Comparison of ENCODE assay signal across 8 cellular contexts in the genomic region with DNA sequence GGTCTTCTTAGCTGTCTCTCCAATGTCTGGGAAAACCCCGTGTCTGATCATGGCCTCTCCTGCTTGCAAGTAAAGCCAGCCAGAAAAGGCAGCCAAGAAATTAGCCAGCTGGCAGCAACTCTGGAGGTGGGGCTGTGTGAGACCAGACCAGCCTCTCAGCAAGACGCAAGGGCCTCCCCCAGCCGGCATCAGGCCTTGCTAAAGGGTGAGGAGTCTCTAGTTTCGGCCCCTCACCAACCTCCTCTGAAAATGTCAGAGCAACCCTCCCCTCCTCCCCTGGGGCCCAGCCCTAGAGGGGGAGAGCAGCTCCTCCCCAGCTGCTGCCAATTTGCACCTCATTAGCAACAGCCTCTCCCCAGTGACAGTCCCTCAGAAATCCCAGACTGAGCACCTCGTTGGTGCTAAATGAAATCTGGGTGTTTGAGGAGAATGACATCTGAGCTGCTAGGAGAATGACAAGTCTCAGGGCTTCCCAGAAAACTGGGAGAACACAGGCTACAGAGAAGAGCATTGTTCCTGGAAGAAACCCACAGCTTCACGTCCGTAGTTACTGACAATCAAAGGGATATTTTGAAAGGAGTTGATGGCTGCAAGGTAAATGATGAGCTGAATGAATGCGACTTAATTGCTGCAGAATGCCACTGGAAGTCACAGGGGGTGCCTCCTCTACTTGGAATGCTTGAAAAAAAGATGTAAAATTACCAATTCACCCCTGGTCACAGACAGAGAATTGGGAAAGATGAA. TPM values are rescaled to one million over a fixed set of nuclear protein-coding genes. Genes with fewer than 3 reads are reported as not detected.
DNase-seq lines count a peak whose midpoint lies in the region; ATAC-seq and TF ChIP-seq lines count a peak whose summit lies in the region.

No MANE protein-coding gene starts in this region.

- intact Hi-C loops in left colon (cut with DNase I, micrococcal nuclease), result no loop called here

- DNase-seq in GM13976 (ENCODE audit: low spot score) (peak; percentile 48), astrocyte of the cerebellum (ENCODE audit: low read depth) (peak; percentile 68), left colon (peak; percentile 6 to 23), NCI-H1930 (lab: John Stamatoyannopoulos, UW) (no peak), activated T-cell treated with anti-CD3 and anti-CD28 coated beads for 4 hours (no peak)
- DNase-seq in activated CD4-positive, alpha-beta T cell treated with anti-CD3 and anti-CD28 coated beads, Interleukin-2, amount 50 U/mL, for 4 hours, result no peak
- no peak for DNase-seq in activated CD8-positive, alpha-beta memory T cell treated with anti-CD3 and anti-CD28 coated beads for 24 hours

- no peak for TF ChIP-seq CTCF in GM13976 (IDR thresholded peaks at IDR 0.05; ENCODE audit: borderline replicate concordance, control extremely low read depth, extremely low read depth, insufficient read depth, missing control alignments)
- TF ChIP-seq CTCF in astrocyte of the cerebellum (IDR thresholded peaks at IDR 0.05; ENCODE audit: low read depth, low read length, missing control alignments), result no peak

- H3K4me3 ChIP-seq in astrocyte of the cerebellum (ENCODE audit: low read depth, low read length), result no peak overlapping the region

- ATAC-seq in HG03342 (IDR thresholded peaks at IDR 0.05; ENCODE audit: unreplicated experiment), result peak; percentile 86
- ATAC-seq in left colon, result no peak

- in situ Hi-C loops in GM13976 (cut with MboI; ENCODE audit: low sequenced_read_pairs, unreplicated experiment), result no loop called here
- in situ Hi-C loops in astrocyte of the cerebellum (cut with HindIII; ENCODE audit: low sequenced_read_pairs), result no loop called here

RNA-seq across cellular contexts. Expression of a gene that starts 25.9 kb away (rescaled TPM):
- under 1 TPM; 0.24 to 0.34 TPM for total RNA-seq in left colon

Comparison
In these comparisons a context has a peak if more than half of its experiments do, and no peak if none do; other contexts are left out.
1. DNase-seq: peak in GM13976 (single experiment), astrocyte of the cerebellum (single experiment) and left colon (2 of 2); none in activated CD4-positive, alpha-beta T cell treated with anti-CD3 and anti-CD28 coated beads, Interleukin-2, amount 50 U/mL, for 4 hours (0 of 2), NCI-H1930 (0 of 2), activated T-cell treated with anti-CD3 and anti-CD28 coated beads for 4 hours (single experiment) and activated CD8-positive, alpha-beta memory T cell treated with anti-CD3 and anti-CD28 coated beads for 24 hours (single experiment).